In the genomic region with DNA sequence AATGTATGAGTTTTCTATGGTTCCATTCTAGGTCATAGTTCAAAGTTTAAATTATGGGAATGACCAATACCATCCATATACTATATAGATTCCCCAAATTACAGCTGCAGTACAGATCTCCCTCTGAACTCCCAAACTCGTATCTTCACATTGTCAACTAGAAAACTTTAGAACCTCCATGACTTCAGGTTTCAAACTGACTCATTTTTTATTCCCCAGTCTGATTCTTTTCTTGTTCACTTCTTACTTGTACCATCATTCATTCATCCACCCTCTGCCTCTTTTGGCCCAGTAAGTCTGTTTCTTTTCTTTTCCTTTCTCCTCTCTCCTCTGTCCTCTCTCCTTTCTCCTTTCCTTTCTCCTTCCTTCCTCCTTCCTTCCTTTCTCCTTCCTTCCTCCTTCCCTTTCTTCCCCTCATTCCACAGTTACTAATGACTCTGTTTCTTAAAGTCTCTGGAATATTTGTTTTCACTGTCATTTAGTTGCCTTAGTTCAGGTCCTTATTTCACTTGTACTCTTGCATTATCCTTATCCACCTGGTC, we compare ENCODE assay signal across 20 cellular contexts. TPM values are rescaled to one million over a fixed set of nuclear protein-coding genes. Genes with fewer than 3 reads are reported as not detected.
DNase-seq lines count a peak whose midpoint lies in the region; ATAC-seq and TF ChIP-seq lines count a peak whose summit lies in the region.
"Had no signal": no experiment of that assay in that cellular context is flagged by ENCODE, and none has a peak within 500 bp of the region (broad histone marks: within the 10 kb centered on the region; RNA-seq: fewer than 3 reads in every experiment).

No MANE protein-coding gene starts in this region.

- H4K20me1 ChIP-seq in neural progenitor cell (ENCODE audit: low read depth) = peaks cover 65% of the 10 kb centered on the region

- H3K27me3 ChIP-seq in neural progenitor cell = no peaks in the 10 kb centered on the region
- H3K27me3 ChIP-seq: gastroesophageal sphincter, uterus had no signal

- H3K27me3 Mint-ChIP-seq in activated naive CD4-positive, alpha-beta T cell treated with anti-CD3 and anti-CD28 coated beads for 36 hours (ENCODE audit: low read depth) = no peaks in the 10 kb centered on the region
- H3K27me3 Mint-ChIP-seq in activated B cell treated with CpG ODN at 0.5 μM for 24 hours (no peaks in the 10 kb centered on the region), chondrocyte (ENCODE audit: low read depth) (no peaks in the 10 kb centered on the region), progenitor cell of endocrine pancreas (no peaks in the 10 kb centered on the region), mesothelial cell of epicardium (ENCODE audit: low read depth) (no peaks in the 10 kb centered on the region), neural progenitor cell (ENCODE audit: insufficient read depth, low read depth) (peaks cover 2% of the 10 kb centered on the region)
- H3K27me3 Mint-ChIP-seq: brain had no signal

- H3K9me3 Mint-ChIP-seq in activated naive CD4-positive, alpha-beta T cell treated with anti-CD3 and anti-CD28 coated beads for 36 hours = no peaks in the 10 kb centered on the region
- no peaks in the 10 kb centered on the region for H3K9me3 Mint-ChIP-seq in activated B cell treated with CpG ODN at 0.5 μM for 24 hours
- no peaks in the 10 kb centered on the region for H3K9me3 Mint-ChIP-seq in chondrocyte (ENCODE audit: low read depth)
- peaks cover 3% of the 10 kb centered on the region for H3K9me3 Mint-ChIP-seq in progenitor cell of endocrine pancreas (ENCODE audit: low read depth)
- H3K9me3 Mint-ChIP-seq in mesothelial cell of epicardium = peaks cover 10% of the 10 kb centered on the region
- peaks cover 5% of the 10 kb centered on the region for H3K9me3 Mint-ChIP-seq in neural progenitor cell

- peaks cover 99% of the 10 kb centered on the region for H3K79me2 ChIP-seq in neural progenitor cell (ENCODE audit: low read depth)

- H3K4me1 ChIP-seq in neural progenitor cell = peaks cover 34% of the 10 kb centered on the region
- H3K4me1 ChIP-seq: uterus had no signal

- no peak overlapping the region for H3K4me2 ChIP-seq in neural progenitor cell

- no peak overlapping the region for H3K4me3 Mint-ChIP-seq in activated naive CD4-positive, alpha-beta T cell treated with anti-CD3 and anti-CD28 coated beads for 36 hours
- H3K4me3 Mint-ChIP-seq in activated B cell treated with CpG ODN at 0.5 μM for 24 hours (no peak overlapping the region), chondrocyte (ENCODE audit: unreplicated experiment) (no peak overlapping the region), progenitor cell of endocrine pancreas (ENCODE audit: low read depth) (no peak overlapping the region), mesothelial cell of epicardium (no peak overlapping the region), neural progenitor cell (no peak overlapping the region)
- H3K4me3 Mint-ChIP-seq: brain had no signal

- H3K27ac Mint-ChIP-seq in activated naive CD4-positive, alpha-beta T cell treated with anti-CD3 and anti-CD28 coated beads for 36 hours = peak overlapping the region; percentile 64
- H3K27ac Mint-ChIP-seq in activated B cell treated with CpG ODN at 0.5 μM for 24 hours (peak overlapping the region; percentile 20), chondrocyte (ENCODE audit: unreplicated experiment) (peak overlapping the region; percentile 74), progenitor cell of endocrine pancreas (peak overlapping the region; percentile 16), mesothelial cell of epicardium (no peak overlapping the region), neural progenitor cell (no peak overlapping the region)

- intact Hi-C loops in activated naive CD4-positive, alpha-beta T cell treated with anti-CD3 and anti-CD28 coated beads for 36 hours (cut with micrococcal nuclease) = loop anchor here (2.0 kb wide), 1 partner anchor 17 kb away; no protein-coding TSS in a partner anchor
- intact Hi-C loops in activated B cell treated with CpG ODN at 0.5 μM for 24 hours (cut with micrococcal nuclease) = loop anchor here (5.0 kb wide), 1 partner anchor 51 kb away; no protein-coding TSS in a partner anchor

- H3K4me3 ChIP-seq in neural progenitor cell = no peak overlapping the region
- H3K4me3 ChIP-seq: gastroesophageal sphincter, uterus had no signal

- POLR2A ChIA-PET in activated B cell treated with CpG ODN at 0.5 μM for 24 hours (lab: Charles Lee) = no interaction called here

- TF ChIP-seq CTCF in activated B cell treated with CpG ODN at 0.5 μM for 24 hours (IDR thresholded peaks at IDR 0.05) = no peak
- TF ChIP-seq CTCF in chondrocyte (IDR thresholded peaks at IDR 0.05) = no peak
- no peak for TF ChIP-seq CTCF in progenitor cell of endocrine pancreas (IDR thresholded peaks at IDR 0.05; ENCODE audit: unreplicated experiment)
- TF ChIP-seq CTCF in mesothelial cell of epicardium (IDR thresholded peaks at IDR 0.05; ENCODE audit: unreplicated experiment) = no peak
- no peak for TF ChIP-seq CTCF in neural progenitor cell (IDR thresholded peaks at IDR 0.05)

- no peak for DNase-seq in activated naive CD4-positive, alpha-beta T cell treated with anti-CD3 and anti-CD28 coated beads for 36 hours
- DNase-seq in activated naive CD4-positive, alpha-beta T cell treated with Interleukin-2 at 50 U/mL for 16 hours = no peak
- DNase-seq in activated B cell treated with CpG ODN at 0.5 μM for 24 hours (no peak), chondrocyte (ENCODE audit: low spot score) (no peak), progenitor cell of endocrine pancreas (ENCODE audit: low spot score, unreplicated experiment) (no peak), mesothelial cell of epicardium (ENCODE audit: low spot score in 2 of 2, unreplicated experiment in 2 of 2) (no peak), neural progenitor cell (ENCODE audit: low spot score) (no peak), NCI-H524 (lab: John Stamatoyannopoulos, UW) (no peak)
- DNase-seq: activated CD8-positive, alpha-beta memory T cell treated with anti-CD3 and anti-CD28 coated beads for 24 hours; activated gamma-delta T cell; erythroblast; H7; MV-4-11; NCI-H1930; uterus had no signal

- no peak overlapping the region for H3K9ac ChIP-seq in neural progenitor cell

- CTCF ChIA-PET in activated naive CD4-positive, alpha-beta T cell treated with anti-CD3 and anti-CD28 coated beads for 36 hours (lab: Charles Lee) = no interaction called here
- CTCF ChIA-PET in activated B cell treated with CpG ODN at 0.5 μM for 24 hours (lab: Charles Lee) = interaction anchor here (1.0 kb wide), 1 partner anchor 74 kb away, joined by 5 read pairs; no protein-coding TSS in a partner anchor

- no peak overlapping the region for H2AFZ ChIP-seq in neural progenitor cell (replicated peaks)

- H3K36me3 ChIP-seq in neural progenitor cell = peaks cover 29% of the 10 kb centered on the region
- H3K36me3 ChIP-seq: uterus had no signal

- H3F3A ChIP-seq in neural progenitor cell (ENCODE audit: low read depth) = peaks cover 32% of the 10 kb centered on the region

- H3K27ac ChIP-seq in neural progenitor cell = no peak overlapping the region
- H3K27ac ChIP-seq: gastroesophageal sphincter, HL-60, RWPE1, uterus had no signal

- ATAC-seq in activated B cell treated with CpG ODN at 0.5 μM for 24 hours (ENCODE audit: low read depth) = no peak
- ATAC-seq: gastroesophageal sphincter, sciatic nerve had no signal

- H3K36me3 Mint-ChIP-seq in activated naive CD4-positive, alpha-beta T cell treated with anti-CD3 and anti-CD28 coated beads for 36 hours (ENCODE audit: low read depth) = peaks cover 71% of the 10 kb centered on the region
- H3K36me3 Mint-ChIP-seq in activated B cell treated with CpG ODN at 0.5 μM for 24 hours (ENCODE audit: low read depth) = peaks cover 82% of the 10 kb centered on the region
- H3K36me3 Mint-ChIP-seq in chondrocyte (ENCODE audit: low read depth) = peaks cover 39% of the 10 kb centered on the region
- peaks cover 59% of the 10 kb centered on the region for H3K36me3 Mint-ChIP-seq in progenitor cell of endocrine pancreas (ENCODE audit: insufficient read depth)
- H3K36me3 Mint-ChIP-seq in mesothelial cell of epicardium = peaks cover 64% of the 10 kb centered on the region
- peaks cover 61% of the 10 kb centered on the region for H3K36me3 Mint-ChIP-seq in neural progenitor cell

- peaks cover 67% of the 10 kb centered on the region for H3K4me1 Mint-ChIP-seq in activated naive CD4-positive, alpha-beta T cell treated with anti-CD3 and anti-CD28 coated beads for 36 hours (ENCODE audit: low read depth)
- H3K4me1 Mint-ChIP-seq in activated B cell treated with CpG ODN at 0.5 μM for 24 hours (peaks cover 59% of the 10 kb centered on the region), chondrocyte (ENCODE audit: low read depth) (peaks cover 35% of the 10 kb centered on the region), progenitor cell of endocrine pancreas (ENCODE audit: low read depth) (peaks cover 19% of the 10 kb centered on the region), mesothelial cell of epicardium (peaks cover 11% of the 10 kb centered on the region), neural progenitor cell (peaks cover 20% of the 10 kb centered on the region)

- H3K9me3 ChIP-seq in neural progenitor cell (ENCODE audit: low read depth) = no peaks in the 10 kb centered on the region
- H3K9me3 ChIP-seq: gastroesophageal sphincter, uterus had no signal

RNA-seq across cellular contexts. Expression of a gene that starts 30.5 kb away (rescaled TPM):
- 100 to 1,000 TPM; 106 to 109 TPM for total RNA-seq in activated naive CD4-positive, alpha-beta T cell treated with anti-CD3 and anti-CD28 coated beads for 36 hours
- 75.3 and 82.6 TPM in 2 replicates for total RNA-seq in activated B cell treated with CpG ODN at 0.5 μM for 24 hours
- total RNA-seq in chondrocyte = 114 to 127 TPM (median 124 TPM) in 3 replicates
- total RNA-seq in progenitor cell of endocrine pancreas = 153 and 171 TPM in 2 replicates
- 97.5 to 105 TPM (median 101 TPM) in 3 replicates for total RNA-seq in mesothelial cell of epicardium
- 149 and 178 TPM in 2 replicates for total RNA-seq in neural progenitor cell (ENCODE audit: low replicate concordance)

Comparison
In these comparisons a context has a peak if more than half of its experiments do, and no peak if none do; other contexts are left out.
1. H3K27ac Mint-ChIP-seq: peak in activated naive CD4-positive, alpha-beta T cell treated with anti-CD3 and anti-CD28 coated beads for 36 hours (single experiment), activated B cell treated with CpG ODN at 0.5 μM for 24 hours (single experiment), chondrocyte (single experiment) and progenitor cell of endocrine pancreas (single experiment); none in mesothelial cell of epicardium (single experiment) and neural progenitor cell (single experiment).